In the genomic region with DNA sequence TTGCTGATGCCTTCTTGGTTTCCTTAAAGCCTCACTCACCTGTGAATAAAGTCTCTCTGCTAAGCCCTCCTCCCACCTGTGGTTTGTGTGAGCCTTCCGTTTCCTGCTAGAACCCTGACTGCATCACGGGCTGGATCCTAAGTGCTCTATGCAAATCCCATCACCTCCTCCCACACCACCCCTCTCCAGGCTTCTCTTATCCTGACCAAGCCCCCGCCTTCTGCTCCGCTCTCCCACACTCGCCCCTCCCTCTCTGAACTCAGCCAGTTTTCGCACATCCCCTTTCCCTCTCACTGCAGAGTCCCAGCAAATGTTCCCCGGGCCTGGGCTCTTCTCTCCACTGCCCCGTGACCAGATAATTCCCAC, we compare ENCODE assay signal across 10 cellular contexts. TPM values are rescaled to one million over a fixed set of nuclear protein-coding genes. Genes with fewer than 3 reads are reported as not detected.
DNase-seq lines count a peak whose midpoint lies in the region; ATAC-seq and TF ChIP-seq lines count a peak whose summit lies in the region.
"Had no signal": no experiment of that assay in that cellular context is flagged by ENCODE, and none has a peak within 500 bp of the region (broad histone marks: within the 10 kb centered on the region; RNA-seq: fewer than 3 reads in every experiment).

No MANE protein-coding gene starts in this region.

- H3K36me3 ChIP-seq in HUES48 (ENCODE audit: control insufficient read depth, insufficient read depth, low read length): no peaks in the 10 kb centered on the region

- peak overlapping the region; percentile 55 for H3K4me3 ChIP-seq in HUES48 (ENCODE audit: low read depth, low read length)

- DNase-seq in NCI-H1417 (lab: John Stamatoyannopoulos, UW) (peak in 2 of 3 experiments; percentile 0 to 9), NCI-H1417 treated with DMSO at 0.1 percent for 48 hours (lab: John Stamatoyannopoulos, UW) (no peak), nephron progenitor cell (peak; percentile 59), progenitor cell of endocrine pancreas (ENCODE audit: low spot score, unreplicated experiment) (no peak), SK-N-DZ (ENCODE audit: low spot score) (no peak), NCI-H345 treated with DMSO at 0.1 percent for 48 hours (lab: John Stamatoyannopoulos, UW; ENCODE audit: unreplicated experiment) (no peak)
- peak; percentile 17 for DNase-seq in activated naive CD8-positive, alpha-beta T cell treated with anti-CD3 and anti-CD28 coated beads, Interleukin-2, amount 50 U/mL, for 24 hours
- DNase-seq: 8988T; central memory CD4-positive, alpha-beta T cell had no signal

- H3K9me3 Mint-ChIP-seq in activated naive CD8-positive, alpha-beta T cell treated with anti-CD3 and anti-CD28 coated beads, Interleukin-2, amount 50 U/mL, for 24 hours: no peaks in the 10 kb centered on the region
- no peaks in the 10 kb centered on the region for H3K9me3 Mint-ChIP-seq in nephron progenitor cell
- H3K9me3 Mint-ChIP-seq in progenitor cell of endocrine pancreas (ENCODE audit: low read depth): no peaks in the 10 kb centered on the region

- H3K4me1 Mint-ChIP-seq in activated naive CD8-positive, alpha-beta T cell treated with anti-CD3 and anti-CD28 coated beads, Interleukin-2, amount 50 U/mL, for 24 hours: peaks cover 19% of the 10 kb centered on the region
- H3K4me1 Mint-ChIP-seq in nephron progenitor cell (peaks cover 70% of the 10 kb centered on the region), progenitor cell of endocrine pancreas (ENCODE audit: low read depth) (peaks cover 5% of the 10 kb centered on the region)

- H3K27me3 Mint-ChIP-seq in activated naive CD8-positive, alpha-beta T cell treated with anti-CD3 and anti-CD28 coated beads, Interleukin-2, amount 50 U/mL, for 24 hours: peaks cover 9% of the 10 kb centered on the region
- H3K27me3 Mint-ChIP-seq in nephron progenitor cell (ENCODE audit: low read depth, poor library complexity) (no peaks in the 10 kb centered on the region), progenitor cell of endocrine pancreas (peaks cover 38% of the 10 kb centered on the region)

- peaks cover 5% of the 10 kb centered on the region for H3K27me3 ChIP-seq in HUES48 (ENCODE audit: control insufficient read depth, insufficient read depth, low read length)

- no peak overlapping the region for H3K9ac ChIP-seq in HUES48 (ENCODE audit: low read depth, low read length)

- no peak overlapping the region for H3K4me3 Mint-ChIP-seq in activated naive CD8-positive, alpha-beta T cell treated with anti-CD3 and anti-CD28 coated beads, Interleukin-2, amount 50 U/mL, for 24 hours
- H3K4me3 Mint-ChIP-seq in nephron progenitor cell: peak overlapping the region; percentile 76
- no peak overlapping the region for H3K4me3 Mint-ChIP-seq in progenitor cell of endocrine pancreas (ENCODE audit: low read depth)

- H3K4me1 ChIP-seq in HUES48 (ENCODE audit: control insufficient read depth, insufficient read depth, low read length): peaks cover 20% of the 10 kb centered on the region

- H3K36me3 Mint-ChIP-seq in activated naive CD8-positive, alpha-beta T cell treated with anti-CD3 and anti-CD28 coated beads, Interleukin-2, amount 50 U/mL, for 24 hours (ENCODE audit: low read depth): no peaks in the 10 kb centered on the region
- H3K36me3 Mint-ChIP-seq in nephron progenitor cell (ENCODE audit: low read depth) (no peaks in the 10 kb centered on the region), progenitor cell of endocrine pancreas (ENCODE audit: insufficient read depth) (no peaks in the 10 kb centered on the region)

- H3K27ac ChIP-seq in HUES48 (ENCODE audit: low read depth, low read length): peak overlapping the region; percentile 66

- TF ChIP-seq CTCF in nephron progenitor cell (IDR thresholded peaks at IDR 0.05): no peak
- TF ChIP-seq CTCF in progenitor cell of endocrine pancreas (IDR thresholded peaks at IDR 0.05; ENCODE audit: unreplicated experiment): no peak

- no peak overlapping the region for H3K27ac Mint-ChIP-seq in activated naive CD8-positive, alpha-beta T cell treated with anti-CD3 and anti-CD28 coated beads, Interleukin-2, amount 50 U/mL, for 24 hours
- H3K27ac Mint-ChIP-seq in nephron progenitor cell: no peak overlapping the region
- H3K27ac Mint-ChIP-seq in progenitor cell of endocrine pancreas: no peak overlapping the region

- peak; percentile 73 for ATAC-seq in activated naive CD8-positive, alpha-beta T cell treated with anti-CD3 and anti-CD28 coated beads, Interleukin-2, amount 50 U/mL, for 24 hours

- H3K9me3 ChIP-seq in HUES48 (ENCODE audit: control insufficient read depth, insufficient read depth, low read length): no peaks in the 10 kb centered on the region

RNA-seq across cellular contexts. Expression of a gene that starts 51.8 kb away (rescaled TPM):
- total RNA-seq in progenitor cell of endocrine pancreas: 13.8 and 15.4 TPM in 2 replicates
- 446 and 481 TPM in 2 replicates for polyA plus RNA-seq in SK-N-DZ (2014; cell fraction: cytosol; rRNA removed)
- polyA plus RNA-seq in SK-N-DZ (2014; cell fraction: nucleus; rRNA removed): 381 and 425 TPM in 2 replicates

Comparison
In these comparisons a context has a peak if more than half of its experiments do, and no peak if none do; other contexts are left out.
1. DNase-seq: peak in NCI-H1417 (2 of 3), activated naive CD8-positive, alpha-beta T cell treated with anti-CD3 and anti-CD28 coated beads, Interleukin-2, amount 50 U/mL, for 24 hours (single experiment) and nephron progenitor cell (single experiment); none in NCI-H1417 treated with DMSO at 0.1 percent for 48 hours (single experiment), progenitor cell of endocrine pancreas (single experiment), SK-N-DZ (single experiment) and NCI-H345 treated with DMSO at 0.1 percent for 48 hours (single experiment).